In the genomic region with DNA sequence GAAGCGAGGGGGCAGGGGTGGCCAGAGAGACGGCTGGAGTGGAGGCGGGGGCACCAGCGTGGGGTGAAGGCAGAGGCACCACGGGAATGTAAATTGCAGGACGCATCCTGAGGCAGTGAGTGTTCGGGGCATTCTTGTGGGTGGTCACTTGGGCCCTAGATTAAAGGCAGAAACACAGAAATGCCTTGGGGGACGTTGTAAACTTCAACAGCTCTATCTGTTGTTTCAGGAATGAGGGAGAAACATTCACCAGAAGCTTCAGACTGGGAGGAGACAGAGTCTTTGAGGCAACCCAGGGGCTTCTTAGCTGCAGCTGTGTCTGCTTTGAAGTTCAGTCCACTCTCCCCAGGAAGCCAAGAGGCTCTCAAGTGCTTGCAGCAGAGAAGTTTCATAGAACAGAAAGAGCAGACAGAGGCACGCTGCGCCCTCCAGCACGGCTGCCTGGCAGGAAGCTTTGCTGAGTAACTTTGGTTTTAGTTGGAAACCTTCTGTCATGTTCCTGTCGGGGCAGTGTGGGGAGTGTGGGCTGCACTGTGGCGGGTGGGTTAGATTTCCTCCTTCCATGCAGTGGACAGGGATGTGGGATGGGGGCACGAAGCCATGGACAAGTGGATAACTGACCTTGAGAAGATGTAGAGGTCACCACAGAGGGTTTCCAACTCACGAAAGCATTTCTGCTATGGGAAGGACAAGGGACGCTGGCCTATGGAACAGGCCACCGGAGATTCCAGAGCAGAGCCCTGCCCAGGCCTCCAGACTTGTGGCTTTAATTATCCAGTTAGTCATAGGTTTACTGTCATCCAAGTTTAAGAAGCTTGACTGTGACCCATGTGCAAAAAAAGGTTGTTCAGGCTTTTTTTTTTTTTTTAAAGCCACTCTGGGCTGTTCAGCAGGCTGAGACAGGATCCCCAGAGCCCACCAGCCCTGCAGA, we compare ENCODE assay signal across 8 cellular contexts.
A peak's percentile ranks its signal among the peaks of the same experiment; 100 is the strongest.
DNase-seq lines count a peak whose midpoint lies in the region; ATAC-seq and TF ChIP-seq lines count a peak whose summit lies in the region.

No MANE protein-coding gene starts in this region.

- H3K9me3 ChIP-seq in right lobe of liver: no peaks in the 10 kb centered on the region

- H4K20me1 ChIP-seq in KMS-11 (ENCODE audit: insufficient read depth): no peaks in the 10 kb centered on the region

- TF ChIP-seq POLR2A in right lobe of liver (IDR thresholded peaks at IDR 0.05): peak; percentile 57

- DNase-seq in ELR (ENCODE audit: low read depth): peak; percentile 93
- DNase-seq in activated CD4-positive, CD25-positive, alpha-beta regulatory T cell treated with anti-CD3 and anti-CD28 coated beads, Interleukin-2, amount 50 U/mL, for 16 hours (ENCODE audit: low read depth, low spot score): peak; percentile 50
- DNase-seq in caudate nucleus (lab: John Stamatoyannopoulos, UW): peak in 2 of 61 donors; percentile 5 to 7
- peak in 2 of 3 donors; percentile 52 to 53 for DNase-seq in right lobe of liver
- peak; percentile 61 for DNase-seq in stimulated activated CD8-positive, alpha-beta memory T cell treated with anti-CD3 and anti-CD28 coated beads, Interleukin-12 subunit alpha, Interleukin-12 subunit beta, amount 100 ng/mL, for 4 hours (ENCODE audit: low read depth)

- H3K9ac ChIP-seq in KMS-11: peak overlapping the region; percentile 91

- TF ChIP-seq CTCF in KMS-11 (conservative IDR thresholded peaks at IDR 0.05; ENCODE audit: low read depth, low read length) (no peak), right lobe of liver (IDR thresholded peaks at IDR 0.05) (no peak)

- H3K4me3 ChIP-seq in KMS-11 (IDR thresholded peaks at IDR 0.05; ENCODE audit: insufficient read depth, low read depth, low read length) (no peak overlapping the region), right lobe of liver (peak overlapping the region; percentile 2 to 43 (median 34))

- H3K27ac ChIP-seq in KMS-11 (peak overlapping the region; percentile 99), caudate nucleus (ENCODE audit: low read depth, low read length) (peak overlapping the region; percentile 21), right lobe of liver (peak overlapping the region; percentile 90 to 95 (median 90))

- H3K4me2 ChIP-seq in KMS-11: peak overlapping the region; percentile 78

- 21% methylated on average over 17 of the region's 17 CpGs for WGBS in right lobe of liver (ENCODE audit: insufficient coverage, low coverage, low lambda C conversion rate, missing lambda C conversion rate)

- no peaks in the 10 kb centered on the region for H3K36me3 ChIP-seq in KMS-11 (ENCODE audit: insufficient read depth)
- no peaks in the 10 kb centered on the region for H3K36me3 ChIP-seq in right lobe of liver

- peak overlapping the region; percentile 12; the same call in 1 of the 2 replicates for H2AFZ ChIP-seq in KMS-11 (ENCODE audit: low read depth)

- peaks cover 62% of the 10 kb centered on the region for H3K4me1 ChIP-seq in KMS-11 (ENCODE audit: low read depth, poor library complexity, severe bottlenecking)
- peaks cover 0 to 41% (median 18%) of the 10 kb centered on the region in 4 donors for H3K4me1 ChIP-seq in right lobe of liver

- peak; percentile 8 to 25 (median 19) for ATAC-seq in right lobe of liver
- ATAC-seq in GM21737 (IDR thresholded peaks at IDR 0.05; ENCODE audit: unreplicated experiment): no peak
- ATAC-seq in GM19351 (IDR thresholded peaks at IDR 0.05; ENCODE audit: unreplicated experiment): no peak

- H3K79me2 ChIP-seq in KMS-11 (ENCODE audit: insufficient read depth, low read depth): no peaks in the 10 kb centered on the region

- intact Hi-C loops in right lobe of liver (cut with DNase I): no loop called here

- H3K27me3 ChIP-seq in KMS-11 (ENCODE audit: insufficient read depth, low read depth) (no peaks in the 10 kb centered on the region), right lobe of liver (no peaks in the 10 kb centered on the region)

Comparison
In these comparisons a context has a peak if more than half of its experiments do, and no peak if none do; other contexts are left out.
1. H3K27ac ChIP-seq: peak in every context shown above with its lines; median percentile 99 in KMS-11; 90 in right lobe of liver; 21 in caudate nucleus.
2. ATAC-seq: peak in right lobe of liver (4 of 4); none in GM21737 (single experiment) and GM19351 (single experiment).